In genomic region chr9:14445946-14446345, GRCh38 we compare ENCODE assay signal across 32 cellular contexts.
"Had no signal": no experiment of that assay in that cellular context is flagged by ENCODE, and none has a peak within 500 bp of the region (broad histone marks: within the 10 kb centered on the region; RNA-seq: fewer than 3 reads in every experiment).

No MANE protein-coding gene starts in this region.

- H3K27ac ChIP-seq: PC-9, WERI-Rb-1 had no signal

- H3K4me2 ChIP-seq: PC-9 had no signal

- DNase-seq: activated CD4-positive, alpha-beta memory T cell treated with anti-CD3 and anti-CD28 coated beads, Interleukin-2, amount 10 ng/mL, durations not matched to agents 7 days and 5 days; activated CD4-positive, alpha-beta T cell treated with anti-CD3 and anti-CD28 coated beads for 1 hour; activated CD4-positive, alpha-beta T cell treated with anti-CD3 and anti-CD28 coated beads for 48 hours; activated CD4-positive, CD25-positive, alpha-beta regulatory T cell; activated CD8-positive, alpha-beta memory T cell treated with anti-CD3 and anti-CD28 coated beads for 24 hours; activated CD8-positive, alpha-beta memory T cell treated with anti-CD3 and anti-CD28 coated beads, Interleukin-2, amount 10 ng/mL, durations not matched to agents 7 days and 5 days; activated CD8-positive, alpha-beta memory T cell treated with anti-CD3 and anti-CD28 coated beads, Interleukin-2, amount 50 U/mL, for 48 hours; activated effector memory CD4-positive, alpha-beta T cell treated with Interleukin-2 at 50 U/mL for 16 hours; activated naive CD4-positive, alpha-beta T cell treated with anti-CD3 and anti-CD28 coated beads, Interleukin-2, amount 10 ng/mL, durations not matched to agents 7 days and 5 days; activated naive CD8-positive, alpha-beta T cell treated with anti-CD3 and anti-CD28 coated beads, Interleukin-2, amount 50 U/mL, for 24 hours; activated T-cell treated with anti-CD3 and anti-CD28 coated beads, Interleukin-2, amount 50 U/mL, for 48 hours; anterior cingulate cortex; caudate nucleus; cerebellar nuclear complex; cortex of kidney; NCI-H1105; NCI-H1417 treated with DMSO at 0.1 percent for 48 hours; NCI-H1694; NCI-H1930; NCI-H2081 treated with DMSO at 0.1 percent for 48 hours; NCI-H226; NCI-H446 treated with DMSO at 0.1 percent for 48 hours; NCI-H524; PC-9; Right ventricle myocardium superior; SW 1271; T-helper 1 cell; T-helper 2 cell; T-helper 9 cell; WERI-Rb-1 had no signal

- H2AFZ ChIP-seq: PC-9 had no signal

- ATAC-seq: activated CD8-positive, alpha-beta memory T cell treated with anti-CD3 and anti-CD28 coated beads, Interleukin-2, amount 10 ng/mL, durations not matched to agents 7 days and 5 days; activated naive CD8-positive, alpha-beta T cell treated with anti-CD3 and anti-CD28 coated beads, Interleukin-2, amount 50 U/mL, for 24 hours had no signal

- FAIRE-seq: bronchial epithelial cell, RCC 7860 had no signal

- H3K36me3 ChIP-seq: WERI-Rb-1 had no signal

- H3K4me3 ChIP-seq: PC-9 had no signal
